ENCODE assay signal across 10 cellular contexts in the genomic region with DNA sequence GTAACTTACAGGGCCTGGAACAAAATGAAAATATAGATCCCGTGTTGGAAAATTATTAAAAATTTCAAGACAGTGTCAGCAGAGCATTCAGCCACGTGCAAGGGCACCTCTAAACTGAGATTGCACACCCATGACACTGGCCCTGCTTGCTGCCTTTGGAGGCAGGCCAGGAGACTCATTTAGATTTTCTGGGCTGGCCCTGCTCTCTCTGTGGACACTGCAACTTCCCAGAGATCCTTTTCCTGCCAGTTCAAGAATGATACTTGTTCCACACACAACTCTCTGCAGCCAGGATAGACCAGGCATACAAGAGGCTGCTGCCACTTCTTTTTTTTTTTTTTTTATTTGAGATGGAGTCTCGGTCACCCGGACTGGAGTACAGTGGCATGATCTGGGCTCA. TPM values are rescaled to one million over a fixed set of nuclear protein-coding genes. Genes with fewer than 3 reads are reported as not detected.
DNase-seq lines count a peak whose midpoint lies in the region; ATAC-seq and TF ChIP-seq lines count a peak whose summit lies in the region.
"Had no signal": no experiment of that assay in that cellular context is flagged by ENCODE, and none has a peak within 500 bp of the region (broad histone marks: within the 10 kb centered on the region; RNA-seq: fewer than 3 reads in every experiment).

No MANE protein-coding gene starts in this region.

- TF ChIP-seq POLR2A in erythroblast (IDR thresholded peaks at IDR 0.05; ENCODE audit: low read length): no peak

- H3K9me3 ChIP-seq in aorta (ENCODE audit: control insufficient read depth, low read length): no peaks in the 10 kb centered on the region

- H3K4me1 ChIP-seq in aorta (ENCODE audit: control insufficient read depth in 1 of 2, insufficient read depth in 2 of 2, low read length in 2 of 2): no peaks in the 10 kb centered on the region

- in situ Hi-C loops in G401 (cut with HindIII; ENCODE audit: low sequenced_read_pairs): no loop called here

- 6 to 9% methylated on average over 4 of the region's 4 CpGs for WGBS in aorta, 2 donors

- no peak for TF ChIP-seq CTCF in choroid plexus epithelial cell (conservative IDR thresholded peaks at IDR 0.05; ENCODE audit: low read depth, low read length)

- peaks cover 48% of the 10 kb centered on the region for H3K4me1 Mint-ChIP-seq in activated T-cell treated with anti-CD3 and anti-CD28 coated beads, Interleukin-2, amount 50 U/mL, for 24 hours (ENCODE audit: low read depth)
- peaks cover 49% of the 10 kb centered on the region for H3K4me1 Mint-ChIP-seq in memory B cell

- no peaks in the 10 kb centered on the region for H3K9me3 Mint-ChIP-seq in activated T-cell treated with anti-CD3 and anti-CD28 coated beads, Interleukin-2, amount 50 U/mL, for 24 hours
- H3K9me3 Mint-ChIP-seq in memory B cell: no peaks in the 10 kb centered on the region

- H3K27ac Mint-ChIP-seq in activated T-cell treated with anti-CD3 and anti-CD28 coated beads, Interleukin-2, amount 50 U/mL, for 24 hours: peak overlapping the region; percentile 47
- peak overlapping the region; percentile 93 for H3K27ac Mint-ChIP-seq in memory B cell

- H3K4me3 ChIP-seq in choroid plexus epithelial cell (ENCODE audit: low read depth, low read length) (no peak overlapping the region), aorta (ENCODE audit: low read length in 2 of 2) (no peak overlapping the region)

- intact Hi-C loops in aorta (cut with DNase I): no loop called here

- H3K36me3 ChIP-seq in aorta (ENCODE audit: control insufficient read depth in 1 of 2, insufficient read depth in 2 of 2, low read length in 1 of 2): no peaks in the 10 kb centered on the region

- no peak overlapping the region for H3K4me3 Mint-ChIP-seq in activated T-cell treated with anti-CD3 and anti-CD28 coated beads, Interleukin-2, amount 50 U/mL, for 24 hours
- H3K4me3 Mint-ChIP-seq in memory B cell: no peak overlapping the region

- no peaks in the 10 kb centered on the region for H3K27me3 ChIP-seq in aorta (ENCODE audit: control insufficient read depth in 1 of 2, insufficient read depth in 2 of 2, low read length in 1 of 2)

- no peaks in the 10 kb centered on the region for H3K36me3 Mint-ChIP-seq in activated T-cell treated with anti-CD3 and anti-CD28 coated beads, Interleukin-2, amount 50 U/mL, for 24 hours (ENCODE audit: low read depth)
- no peaks in the 10 kb centered on the region for H3K36me3 Mint-ChIP-seq in memory B cell

- no peaks in the 10 kb centered on the region for H3K27me3 Mint-ChIP-seq in activated T-cell treated with anti-CD3 and anti-CD28 coated beads, Interleukin-2, amount 50 U/mL, for 24 hours
- no peaks in the 10 kb centered on the region for H3K27me3 Mint-ChIP-seq in memory B cell

- H3K27ac ChIP-seq in aorta (ENCODE audit: low read depth in 1 of 2, low read length in 2 of 2): no peak overlapping the region

- DNase-seq in activated T-cell treated with anti-CD3 and anti-CD28 coated beads, Interleukin-2, amount 50 U/mL, for 24 hours: no peak
- no peak for DNase-seq in activated T-cell treated with anti-CD3 and anti-CD28 coated beads, Interleukin-2, amount 50 U/mL, for 1 hour
- DNase-seq in choroid plexus epithelial cell (ENCODE audit: low read depth) (peak; percentile 46), memory B cell (ENCODE audit: low spot score in 2 of 2) (no peak), aorta (no peak), erythroblast (lab: John Stamatoyannopoulos, UW) (no peak), G401 (ENCODE audit: low spot score) (no peak), glomerular visceral epithelial cell (ENCODE audit: extremely low spot score) (no peak)
- DNase-seq: hypothalamus, NCI-H1417 treated with DMSO at 0.1 percent for 48 hours had no signal

- ATAC-seq in memory B cell (ENCODE audit: low read depth) (no peak), aorta (ENCODE audit: low FRiP score) (peak; percentile 60)

RNA-seq across cellular contexts. Expression of a gene that starts 56.7 kb away (rescaled TPM):
- 10 to 100 TPM; 14.3 to 20.1 TPM for total RNA-seq in aorta
- polyA plus RNA-seq in aorta: 1 to 10 TPM; 2.0 to 2.8 TPM
- total RNA-seq in G401 (2014; rRNA removed; shearing (Covaris generic)): 1.3 and 1.5 TPM in 2 replicates
